In the genomic region with DNA sequence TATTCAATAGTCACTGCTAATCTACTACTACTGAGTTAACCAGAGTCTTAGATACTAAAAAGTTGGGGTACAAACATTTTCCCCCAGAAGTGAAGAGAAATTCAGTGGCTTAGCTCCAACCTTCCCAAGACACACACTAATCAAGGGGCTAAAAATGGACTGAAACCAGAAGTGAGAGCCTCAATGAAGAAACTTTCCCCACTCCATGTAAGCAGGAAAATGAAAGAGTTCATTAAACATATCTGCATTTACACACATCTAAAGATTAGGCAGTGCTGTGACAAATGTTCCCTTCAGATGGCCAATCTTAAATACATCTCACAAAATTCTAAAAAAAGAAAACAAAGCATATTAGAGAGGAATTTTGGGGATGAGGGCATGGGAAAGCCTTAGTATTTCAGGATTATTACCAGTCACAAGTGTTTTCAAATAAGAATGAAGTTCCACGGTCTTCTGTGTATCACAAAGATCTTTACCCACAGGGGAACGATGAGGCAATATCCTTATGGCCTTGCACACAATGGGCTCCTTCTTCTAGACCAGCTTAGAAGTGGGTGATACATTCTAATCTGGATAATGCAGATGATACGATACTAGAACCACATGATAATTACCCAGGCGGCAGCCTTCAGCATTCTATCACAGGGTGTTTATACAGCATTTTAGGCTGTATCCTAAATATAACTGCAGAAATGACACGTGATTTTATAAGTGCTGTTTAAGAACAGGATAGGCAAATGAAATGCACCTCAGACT, we compare ENCODE assay signal across 8 cellular contexts. TPM values are rescaled to one million over a fixed set of nuclear protein-coding genes. Genes with fewer than 3 reads are reported as not detected.
DNase-seq lines count a peak whose midpoint lies in the region; ATAC-seq and TF ChIP-seq lines count a peak whose summit lies in the region.

No MANE protein-coding gene starts in this region.

- no peak overlapping the region for H3K27ac ChIP-seq in body of pancreas

- peak overlapping the region; percentile 79 for H3K4me3 Mint-ChIP-seq in T-helper 2 cell treated with Interferon-gamma antibody and Interleukin-4, amounts not matched to agents 5 μg/mL and 100 μg/mL, for 36 hours

- no peaks in the 10 kb centered on the region for H3K36me3 ChIP-seq in body of pancreas (replicated peaks in 1 of 2; ENCODE audit: insufficient read depth in 1 of 2, low read depth in 2 of 2)

- H3K4me3 ChIP-seq in mononuclear cell (ENCODE audit: low read length): peak overlapping the region; percentile 6
- no peak overlapping the region for H3K4me3 ChIP-seq in body of pancreas

- peak overlapping the region; percentile 93 for H3K27ac Mint-ChIP-seq in T-helper 2 cell treated with Interferon-gamma antibody and Interleukin-4, amounts not matched to agents 5 μg/mL and 100 μg/mL, for 36 hours

- DNase-seq in T-helper 2 cell treated with Interferon-gamma antibody and Interleukin-4, amounts not matched to agents 5 μg/mL and 100 μg/mL, for 36 hours (ENCODE audit: low spot score): no peak
- DNase-seq in NCI-H510A (lab: John Stamatoyannopoulos, UW) (no peak), NCI-H2171 treated with DMSO at 0.1 percent for 48 hours (lab: John Stamatoyannopoulos, UW) (no peak), T-helper 9 cell (no peak), body of pancreas (no peak)

- peaks cover 55% of the 10 kb centered on the region for H3K36me3 Mint-ChIP-seq in T-helper 2 cell treated with Interferon-gamma antibody and Interleukin-4, amounts not matched to agents 5 μg/mL and 100 μg/mL, for 36 hours (ENCODE audit: low read depth)

- H3K27me3 Mint-ChIP-seq in T-helper 2 cell treated with Interferon-gamma antibody and Interleukin-4, amounts not matched to agents 5 μg/mL and 100 μg/mL, for 36 hours (ENCODE audit: low read depth): no peaks in the 10 kb centered on the region

- TF ChIP-seq POLR2A in body of pancreas (IDR thresholded peaks at IDR 0.05): no peak

- H3K9me3 ChIP-seq in mononuclear cell (ENCODE audit: low read depth, low read length): no peaks in the 10 kb centered on the region
- H3K9me3 ChIP-seq in body of pancreas: no peaks in the 10 kb centered on the region

- no peak for TF ChIP-seq CTCF in body of pancreas (IDR thresholded peaks at IDR 0.05)

- H3K9me3 Mint-ChIP-seq in T-helper 2 cell treated with Interferon-gamma antibody and Interleukin-4, amounts not matched to agents 5 μg/mL and 100 μg/mL, for 36 hours: peaks cover 15% of the 10 kb centered on the region

- H3K4me1 ChIP-seq in mononuclear cell (ENCODE audit: insufficient read depth, low read length) (peaks cover 79% of the 10 kb centered on the region), body of pancreas (no peaks in the 10 kb centered on the region)

- 64 to 73% methylated on average over 5 of the region's 5 CpGs for WGBS in body of pancreas, 2 donors

- peaks cover 80% of the 10 kb centered on the region for H3K4me1 Mint-ChIP-seq in T-helper 2 cell treated with Interferon-gamma antibody and Interleukin-4, amounts not matched to agents 5 μg/mL and 100 μg/mL, for 36 hours (ENCODE audit: low read depth)

- ATAC-seq in GM18519 (IDR thresholded peaks at IDR 0.05; ENCODE audit: low FRiP score, unreplicated experiment) (peak; percentile 29), HG02885 (IDR thresholded peaks at IDR 0.05; ENCODE audit: poor library complexity, unreplicated experiment) (peak; percentile 39), body of pancreas (no peak)

- H3K27me3 ChIP-seq in mononuclear cell (ENCODE audit: insufficient read depth, low read length) (no peaks in the 10 kb centered on the region), body of pancreas (no peaks in the 10 kb centered on the region)

- intact Hi-C loops in body of pancreas (cut with DNase I): no loop called here

RNA-seq across cellular contexts. Expression of gene ANKRD44, which starts 17.1 kb away (rescaled TPM):
- total RNA-seq in mononuclear cell (171 TPM), body of pancreas (10 to 100 TPM; 12.2 TPM)

Comparison
In these comparisons a context has a peak if more than half of its experiments do, and no peak if none do; other contexts are left out.
1. RNA of gene ANKRD44, which starts 17.1 kb away (total RNA-seq): 171 TPM in mononuclear cell (single experiment); 12.2 TPM in body of pancreas; every median in the first group is over 10 times any median in the second.